8 cellular contexts compared by ENCODE assay signal in the genomic region with DNA sequence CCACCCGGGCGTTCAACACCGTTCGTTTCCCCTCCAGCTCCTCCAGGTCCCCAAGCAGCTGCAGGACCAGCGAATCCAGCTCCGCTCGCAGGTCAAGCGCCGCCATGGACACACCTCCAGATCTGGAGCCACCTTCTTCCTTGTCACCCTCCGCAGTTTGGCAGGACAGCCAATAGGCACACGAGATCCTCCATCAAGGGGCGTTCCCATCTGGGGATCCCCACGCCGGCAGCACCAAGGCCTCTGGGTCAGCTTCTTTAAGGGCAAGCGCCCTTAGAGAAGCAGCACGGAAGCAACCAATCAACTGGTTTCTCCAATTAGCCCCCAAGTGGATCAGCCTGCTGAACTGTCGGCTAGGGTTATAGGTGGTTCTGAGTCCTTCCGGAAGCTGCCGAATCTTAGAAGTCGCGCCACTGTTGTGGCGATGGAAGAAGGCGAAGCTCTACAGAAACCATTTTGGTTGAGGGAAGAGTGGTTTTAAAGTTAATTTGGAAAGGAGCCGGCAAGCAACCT. TPM values are rescaled to one million over a fixed set of nuclear protein-coding genes. Genes with fewer than 3 reads are reported as not detected.
DNase-seq lines count a peak whose midpoint lies in the region; ATAC-seq, FAIRE-seq and TF ChIP-seq lines count a peak whose summit lies in the region.

No MANE protein-coding gene starts in this region.

- intact Hi-C loops in kidney (cut with DNase I), result no loop called here

- no peak for TF ChIP-seq CTCF in kidney (IDR thresholded peaks at IDR 0.05; ENCODE audit: borderline replicate concordance, extremely low read depth, insufficient read depth)

- peak overlapping the region; percentile 91 to 96 for H3K4me3 ChIP-seq in kidney (ENCODE audit: low read length in 2 of 2)

- no peak for FAIRE-seq in kidney (lab: Jason Lieb, UNC)

- peak overlapping the region; percentile 34 to 69 for H3K9ac ChIP-seq in kidney (ENCODE audit: low read length in 2 of 2)

- peak; percentile 66 for TF ChIP-seq POLR2A in GM19099 (IDR thresholded peaks at IDR 0.05; ENCODE audit: extremely low read depth, insufficient read length, low read depth)

- H3K4me1 ChIP-seq in kidney (ENCODE audit: control insufficient read depth in 1 of 2, insufficient read depth in 1 of 2, low read depth in 1 of 2, low read length in 2 of 2), result peaks cover 0 to 7% of the 10 kb centered on the region in 2 donors

- DNase-seq in AML-193 (lab: John Stamatoyannopoulos, UW) (peak; percentile 91 to 92), NCI-H446 treated with DMSO at 0.1 percent for 48 hours (lab: John Stamatoyannopoulos, UW) (peak; percentile 85), cerebellar nuclear complex (lab: John Stamatoyannopoulos, UW) (peak; percentile 71 to 76), kidney (peak; percentile 95)
- DNase-seq in activated CD4-positive, CD25-positive, alpha-beta regulatory T cell treated with anti-CD3 and anti-CD28 coated beads, Interleukin-2, amount 50 U/mL, for 72 hours, result peak; percentile 82
- peak; percentile 90 for DNase-seq in stimulated activated CD4-positive, alpha-beta T cell treated with anti-CD3 and anti-CD28 coated beads, Interleukin-15, amount 100 ng/mL, for 24 hours

- ATAC-seq in HG03378 (IDR thresholded peaks at IDR 0.05; ENCODE audit: unreplicated experiment), result peak; percentile 72

- H3K36me3 ChIP-seq in kidney (ENCODE audit: control insufficient read depth in 1 of 2, insufficient read depth in 2 of 2, low read length in 2 of 2), result peaks cover 27 to 34% of the 10 kb centered on the region in 2 donors

- H3K9me3 ChIP-seq in kidney (ENCODE audit: control insufficient read depth in 1 of 2, low read length in 2 of 2), result no peaks in the 10 kb centered on the region

- peak overlapping the region; percentile 85 to 96 for H3K27ac ChIP-seq in kidney (ENCODE audit: low read depth in 2 of 2, low read length in 2 of 2)

RNA-seq across cellular contexts. Expression of gene IMP4, which starts 0.6 kb away (rescaled TPM):
- total RNA-seq in kidney, result 60.1 TPM
- polyA plus RNA-seq in kidney (ENCODE audit: insufficient read depth, low read depth, low replicate concordance), result 59.7 TPM

RNA-seq across cellular contexts. Expression of gene PTPN18, which starts 13.8 kb away (rescaled TPM):
- total RNA-seq in kidney, result 89.2 TPM
- polyA plus RNA-seq in kidney (ENCODE audit: insufficient read depth, low read depth, low replicate concordance), result 34.8 TPM

Comparison
In these comparisons a context has a peak if more than half of its experiments do, and no peak if none do; other contexts are left out.
1. Peak in every context shown above with its lines: DNase-seq, ATAC-seq, H3K4me3 ChIP-seq and H3K27ac ChIP-seq.